ENCODE assay signal across 8 cellular contexts in genomic region chr10:123583639-123584418, GRCh38.
DNase-seq lines count a peak whose midpoint lies in the region; ATAC-seq and TF ChIP-seq lines count a peak whose summit lies in the region.

No MANE protein-coding gene starts in this region.

- peak; percentile 84 to 96 (median 89) for ATAC-seq in psoas muscle
- no peak for ATAC-seq in CD8-positive, alpha-beta T cell
- no peak for ATAC-seq in GM19035 (IDR thresholded peaks at IDR 0.05; ENCODE audit: unreplicated experiment)

- H3K9me3 ChIP-seq in adrenal gland (replicated peaks in 1 of 3) (no peaks in the 10 kb centered on the region), left ventricle myocardium inferior (replicated peaks) (no peaks in the 10 kb centered on the region), psoas muscle (no peaks in the 10 kb centered on the region)
- H3K9me3 ChIP-seq in CD8-positive, alpha-beta T cell (ENCODE audit: low read length): no peaks in the 10 kb centered on the region

- CTCF ChIA-PET in CD8-positive, alpha-beta T cell (lab: Charles Lee): interaction anchor here (0.8 kb wide), 1 partner anchor 807 kb away, joined by 3 read pairs; no protein-coding TSS in a partner anchor

- peaks cover 35% of the 10 kb centered on the region for H3K27me3 Mint-ChIP-seq in CD8-positive, alpha-beta T cell (ENCODE audit: low read depth)

- 5 to 13% (median 12%) methylated on average over 13 to 24 of the region's 24 CpGs for WGBS in adrenal gland, 4 donors
- WGBS in psoas muscle, 3 donors: 6 to 11% (median 9%) methylated on average over 24 of the region's 24 CpGs

- peak; percentile 57 for DNase-seq in 8988T
- peak; percentile 51 for DNase-seq in GM10266 (ENCODE audit: extremely low spot score)
- DNase-seq in NCI-H2107 treated with DMSO at 0.1 percent for 48 hours (lab: John Stamatoyannopoulos, UW; ENCODE audit: unreplicated experiment): peak; percentile 47
- DNase-seq in adrenal gland: peak; percentile 81 to 94 (median 92)
- DNase-seq in left ventricle myocardium inferior: peak; percentile 66
- peak; percentile 83 to 88 for DNase-seq in psoas muscle
- no peak for DNase-seq in CD8-positive, alpha-beta T cell

- H3K4me1 ChIP-seq in adrenal gland (replicated peaks in 1 of 2) (peaks cover 0 to 5% of the 10 kb centered on the region in 2 donors), left ventricle myocardium inferior (no peaks in the 10 kb centered on the region), psoas muscle (peaks cover 4% of the 10 kb centered on the region)
- no peaks in the 10 kb centered on the region for H3K4me1 ChIP-seq in CD8-positive, alpha-beta T cell (ENCODE audit: insufficient read depth, low read length)

- H3K36me3 Mint-ChIP-seq in CD8-positive, alpha-beta T cell: no peaks in the 10 kb centered on the region

- TF ChIP-seq CTCF in GM10266 (IDR thresholded peaks at IDR 0.05; ENCODE audit: control insufficient read depth, insufficient read depth, low read depth, missing control alignments) (peak; percentile 67), adrenal gland (IDR thresholded peaks at IDR 0.05) (peak; percentile 75 to 85 (median 82)), left ventricle myocardium inferior (IDR thresholded peaks at IDR 0.05; ENCODE audit: borderline replicate concordance) (peak; percentile 76), psoas muscle (IDR thresholded peaks at IDR 0.05) (peak; percentile 69)
- no peak for TF ChIP-seq CTCF in CD8-positive, alpha-beta T cell (IDR thresholded peaks at IDR 0.05)

- H3K4me3 ChIP-seq in adrenal gland (no peak overlapping the region), left ventricle myocardium inferior (no peak overlapping the region), psoas muscle (no peak overlapping the region)
- H3K4me3 ChIP-seq in CD8-positive, alpha-beta T cell (ENCODE audit: low read depth, low read length): no peak overlapping the region

- peaks cover 1% of the 10 kb centered on the region for H3K4me1 Mint-ChIP-seq in CD8-positive, alpha-beta T cell (ENCODE audit: low read depth)

- no peaks in the 10 kb centered on the region for H3K9me3 Mint-ChIP-seq in CD8-positive, alpha-beta T cell

- intact Hi-C loops in adrenal gland (cut with DNase I): loop anchor here (1.0 to 10.0 kb wide), 3 partner anchors 383 to 801 kb away; no protein-coding TSS in a partner anchor
- intact Hi-C loops in left ventricle myocardium inferior (cut with micrococcal nuclease): loop anchor here (2.0 kb wide), 1 partner anchor 383 kb away; no protein-coding TSS in a partner anchor
- intact Hi-C loops in psoas muscle (cut with DNase I): loop anchor here (1.0 to 5.0 kb wide), 3 partner anchors 379 to 803 kb away; no protein-coding TSS in a partner anchor
- intact Hi-C loops in CD8-positive, alpha-beta T cell (cut with DNase I, micrococcal nuclease): loop anchor here (1.0 to 5.0 kb wide), 2 partner anchors 383 to 384 kb away; no protein-coding TSS in a partner anchor

- H3K27ac ChIP-seq in adrenal gland (no peak overlapping the region), left ventricle myocardium inferior (replicated peaks) (no peak overlapping the region), psoas muscle (no peak overlapping the region)
- H3K27ac ChIP-seq in CD8-positive, alpha-beta T cell (ENCODE audit: low read depth, low read length): no peak overlapping the region

- no peak for TF ChIP-seq POLR2A in adrenal gland (IDR thresholded peaks at IDR 0.05)

- no peak overlapping the region for H3K27ac Mint-ChIP-seq in CD8-positive, alpha-beta T cell

- H3K27me3 ChIP-seq in adrenal gland: peaks cover 22% of the 10 kb centered on the region
- peaks cover 94% of the 10 kb centered on the region for H3K27me3 ChIP-seq in left ventricle myocardium inferior (ENCODE audit: low read depth)
- peaks cover 0 to 32% (median 1%) of the 10 kb centered on the region in 3 donors for H3K27me3 ChIP-seq in psoas muscle (ENCODE audit: insufficient read depth in 3 of 3, low read length in 2 of 3)
- no peaks in the 10 kb centered on the region for H3K27me3 ChIP-seq in CD8-positive, alpha-beta T cell (ENCODE audit: insufficient read depth, low read length)

- H3K36me3 ChIP-seq in adrenal gland (replicated peaks in 1 of 2) (no peaks in the 10 kb centered on the region), left ventricle myocardium inferior (no peaks in the 10 kb centered on the region), psoas muscle (ENCODE audit: insufficient read depth in 1 of 2, low read depth in 1 of 2) (no peaks in the 10 kb centered on the region)
- no peaks in the 10 kb centered on the region for H3K36me3 ChIP-seq in CD8-positive, alpha-beta T cell (ENCODE audit: insufficient read depth, low read length)

- POLR2A ChIA-PET in CD8-positive, alpha-beta T cell (lab: Charles Lee): no interaction called here

- H3K4me3 Mint-ChIP-seq in CD8-positive, alpha-beta T cell: no peak overlapping the region

Comparison
In these comparisons a context has a peak if more than half of its experiments do, and no peak if none do; other contexts are left out.
1. DNase-seq: peak in 8988T (single experiment), GM10266 (single experiment), NCI-H2107 treated with DMSO at 0.1 percent for 48 hours (single experiment), adrenal gland (7 of 7), left ventricle myocardium inferior (single experiment) and psoas muscle (2 of 2); none in CD8-positive, alpha-beta T cell (0 of 7).
2. ATAC-seq: peak in psoas muscle (4 of 4); none in CD8-positive, alpha-beta T cell (single experiment) and GM19035 (single experiment).